ENCODE assay signal across 8 cellular contexts in genomic region chr4:123564758-123565346, GRCh38.
DNase-seq lines count a peak whose midpoint lies in the region; ATAC-seq, FAIRE-seq and TF ChIP-seq lines count a peak whose summit lies in the region.

No MANE protein-coding gene starts in this region.

- H3K9me3 ChIP-seq in esophagus squamous epithelium, result no peaks in the 10 kb centered on the region
- H3K9me3 ChIP-seq in neural progenitor cell (ENCODE audit: low read depth), result no peaks in the 10 kb centered on the region

- H3K27me3 Mint-ChIP-seq in activated CD8-positive, alpha-beta T cell treated with anti-CD3 and anti-CD28 coated beads, Interleukin-2, amount 10 ng/mL, durations not matched to agents 7 days and 5 days (ENCODE audit: low read depth), result peaks cover 2% of the 10 kb centered on the region
- no peaks in the 10 kb centered on the region for H3K27me3 Mint-ChIP-seq in neural progenitor cell (ENCODE audit: insufficient read depth, low read depth)

- CTCF ChIA-PET in activated CD8-positive, alpha-beta T cell treated with anti-CD3 and anti-CD28 coated beads, Interleukin-2, amount 10 ng/mL, durations not matched to agents 7 days and 5 days (lab: Charles Lee), result interaction anchor here (0.6 to 3.7 kb wide), 56 partner anchors 9 to 462 kb away, joined by 3 to 34 read pairs (median 5); partner anchors contain the start of gene SPRY1

- H3K4me1 Mint-ChIP-seq in activated CD8-positive, alpha-beta T cell treated with anti-CD3 and anti-CD28 coated beads, Interleukin-2, amount 10 ng/mL, durations not matched to agents 7 days and 5 days (ENCODE audit: low read depth), result peaks cover 19% of the 10 kb centered on the region
- peaks cover 10% of the 10 kb centered on the region for H3K4me1 Mint-ChIP-seq in neural progenitor cell

- DNase-seq in D721Med (ENCODE audit: insufficient read length, low spot score) (no peak), NCI-H524 treated with DMSO at 0.1 percent for 48 hours (lab: John Stamatoyannopoulos, UW) (peak; percentile 4), esophagus squamous epithelium (lab: John Stamatoyannopoulos, UW) (no peak), neural progenitor cell (ENCODE audit: low spot score) (peak; percentile 75), omental fat pad (ENCODE audit: low spot score) (no peak)
- peak; percentile 83 for DNase-seq in activated CD8-positive, alpha-beta T cell treated with anti-CD3 and anti-CD28 coated beads, Interleukin-2, amount 10 ng/mL, durations not matched to agents 7 days and 5 days

- H3F3A ChIP-seq in neural progenitor cell (ENCODE audit: low read depth), result no peaks in the 10 kb centered on the region

- TF ChIP-seq POLR2A in esophagus squamous epithelium (IDR thresholded peaks at IDR 0.05), result no peak

- POLR2A ChIA-PET in activated CD8-positive, alpha-beta T cell treated with anti-CD3 and anti-CD28 coated beads, Interleukin-2, amount 10 ng/mL, durations not matched to agents 7 days and 5 days (lab: Charles Lee), result interaction anchor here (0.6 to 1.3 kb wide), 2 partner anchors 23 to 168 kb away, joined by 3 to 5 read pairs; partner anchors contain the start of gene SPRY1

- H4K20me1 ChIP-seq in neural progenitor cell (ENCODE audit: low read depth), result no peaks in the 10 kb centered on the region

- H3K27ac ChIP-seq in esophagus squamous epithelium, result no peak overlapping the region
- H3K27ac ChIP-seq in neural progenitor cell, result no peak overlapping the region

- H3K4me1 ChIP-seq in esophagus squamous epithelium (peaks cover 0 to 8% (median 0%) of the 10 kb centered on the region in 3 donors), neural progenitor cell (no peaks in the 10 kb centered on the region)

- intact Hi-C loops in esophagus squamous epithelium (cut with DNase I), result no loop called here

- H3K36me3 Mint-ChIP-seq in activated CD8-positive, alpha-beta T cell treated with anti-CD3 and anti-CD28 coated beads, Interleukin-2, amount 10 ng/mL, durations not matched to agents 7 days and 5 days (ENCODE audit: low read depth), result peaks cover 10% of the 10 kb centered on the region
- H3K36me3 Mint-ChIP-seq in neural progenitor cell, result peaks cover 5% of the 10 kb centered on the region

- TF ChIP-seq CTCF in D721Med (IDR thresholded peaks at IDR 0.05; ENCODE audit: insufficient read depth, missing control alignments) (peak; percentile 93), esophagus squamous epithelium (IDR thresholded peaks at IDR 0.05) (peak; percentile 46 to 84 (median 67)), neural progenitor cell (IDR thresholded peaks at IDR 0.05) (peak; percentile 89), omental fat pad (IDR thresholded peaks at IDR 0.05) (no peak)

- H3K27ac Mint-ChIP-seq in activated CD8-positive, alpha-beta T cell treated with anti-CD3 and anti-CD28 coated beads, Interleukin-2, amount 10 ng/mL, durations not matched to agents 7 days and 5 days, result no peak overlapping the region
- no peak overlapping the region for H3K27ac Mint-ChIP-seq in neural progenitor cell

- H3K27me3 ChIP-seq in esophagus squamous epithelium (no peaks in the 10 kb centered on the region), neural progenitor cell (no peaks in the 10 kb centered on the region)

- H3K36me3 ChIP-seq in esophagus squamous epithelium (no peaks in the 10 kb centered on the region), neural progenitor cell (no peaks in the 10 kb centered on the region)

- no peak overlapping the region for H3K4me2 ChIP-seq in neural progenitor cell

- no peak for FAIRE-seq in D721Med (lab: Jason Lieb, UNC)

- 44 to 58% methylated on average over 6 of the region's 6 CpGs for WGBS in esophagus squamous epithelium, 2 donors

- peaks cover 20% of the 10 kb centered on the region for H3K9me3 Mint-ChIP-seq in activated CD8-positive, alpha-beta T cell treated with anti-CD3 and anti-CD28 coated beads, Interleukin-2, amount 10 ng/mL, durations not matched to agents 7 days and 5 days (ENCODE audit: insufficient read depth)
- H3K9me3 Mint-ChIP-seq in neural progenitor cell, result peaks cover 33% of the 10 kb centered on the region

- no peak overlapping the region for H3K9ac ChIP-seq in neural progenitor cell

- no peaks in the 10 kb centered on the region for H3K79me2 ChIP-seq in neural progenitor cell (ENCODE audit: low read depth)

- no peak overlapping the region for H2AFZ ChIP-seq in neural progenitor cell (replicated peaks)

- ATAC-seq in GM19397 (IDR thresholded peaks at IDR 0.05; ENCODE audit: unreplicated experiment), result peak; percentile 100
- ATAC-seq in HG03439 (IDR thresholded peaks at IDR 0.05; ENCODE audit: unreplicated experiment), result peak; percentile 100
- ATAC-seq in activated CD8-positive, alpha-beta T cell treated with anti-CD3 and anti-CD28 coated beads, Interleukin-2, amount 10 ng/mL, durations not matched to agents 7 days and 5 days, result peak; percentile 100
- no peak for ATAC-seq in omental fat pad (ENCODE audit: low FRiP score)

- H3K4me3 Mint-ChIP-seq in activated CD8-positive, alpha-beta T cell treated with anti-CD3 and anti-CD28 coated beads, Interleukin-2, amount 10 ng/mL, durations not matched to agents 7 days and 5 days, result no peak overlapping the region
- H3K4me3 Mint-ChIP-seq in neural progenitor cell, result no peak overlapping the region

- H3K4me3 ChIP-seq in esophagus squamous epithelium, result no peak overlapping the region
- H3K4me3 ChIP-seq in neural progenitor cell, result no peak overlapping the region

Comparison
In these comparisons a context has a peak if more than half of its experiments do, and no peak if none do; other contexts are left out.
1. DNase-seq: peak in NCI-H524 treated with DMSO at 0.1 percent for 48 hours (single experiment), activated CD8-positive, alpha-beta T cell treated with anti-CD3 and anti-CD28 coated beads, Interleukin-2, amount 10 ng/mL, durations not matched to agents 7 days and 5 days (single experiment) and neural progenitor cell (single experiment); none in D721Med (single experiment), esophagus squamous epithelium (single experiment) and omental fat pad (single experiment).
2. CTCF ChIP-seq: peak in D721Med (single experiment), esophagus squamous epithelium (6 of 6) and neural progenitor cell (single experiment); none in omental fat pad (0 of 3).